ENCODE assay signal across 16 cellular contexts in genomic region chr1:234072793-234073192, GRCh38.
DNase-seq lines count a peak whose midpoint lies in the region; TF ChIP-seq lines count a peak whose summit lies in the region.
"Had no signal": no experiment of that assay in that cellular context is flagged by ENCODE, and none has a peak within 500 bp of the region (broad histone marks: within the 10 kb centered on the region; RNA-seq: fewer than 3 reads in every experiment).

No MANE protein-coding gene starts in this region.

- H3K36me3 ChIP-seq in HEK293 (ENCODE audit: control insufficient read depth in 2 of 2, insufficient read depth in 1 of 2, low read length in 2 of 2) (no peaks in the 10 kb centered on the region), neural progenitor cell (no peaks in the 10 kb centered on the region)

- H3K4me2 ChIP-seq in neural progenitor cell: no peak overlapping the region

- H3K4me3 ChIP-seq in HEK293 (ENCODE audit: low read depth, low read length) (no peak overlapping the region), neural progenitor cell (no peak overlapping the region)
- H3K4me3 ChIP-seq: GM12878 had no signal

- POLR2A ChIA-PET in HEK293 (lab: Yijun Ruan, JAX): no interaction called here

- CTCF ChIA-PET in HEK293 (lab: Yijun Ruan, JAX): interaction anchor here (0.6 to 1.5 kb wide), 2 partner anchors 18 to 165 kb away, joined by 3 read pairs; no protein-coding TSS in a partner anchor

- H3K9me3 Mint-ChIP-seq in nephron progenitor cell (no peaks in the 10 kb centered on the region), neural progenitor cell (no peaks in the 10 kb centered on the region)
- H3K9me3 Mint-ChIP-seq: CD4-positive, alpha-beta T cell had no signal

- H3K27ac Mint-ChIP-seq in nephron progenitor cell (peak overlapping the region; percentile 64), neural progenitor cell (no peak overlapping the region)
- H3K27ac Mint-ChIP-seq: CD4-positive, alpha-beta T cell had no signal

- H3K27me3 ChIP-seq in neural progenitor cell: no peaks in the 10 kb centered on the region

- no peaks in the 10 kb centered on the region for H4K20me1 ChIP-seq in neural progenitor cell (ENCODE audit: low read depth)

- peaks cover under 1% of the 10 kb centered on the region for H3K27me3 Mint-ChIP-seq in nephron progenitor cell (ENCODE audit: low read depth, poor library complexity)
- no peaks in the 10 kb centered on the region for H3K27me3 Mint-ChIP-seq in neural progenitor cell (ENCODE audit: insufficient read depth, low read depth)

- no peaks in the 10 kb centered on the region for H3K4me1 ChIP-seq in HEK293 (ENCODE audit: control insufficient read depth, insufficient read depth, low read length)
- peaks cover 1% of the 10 kb centered on the region for H3K4me1 ChIP-seq in neural progenitor cell

- DNase-seq in RPMI7951 (ENCODE audit: low read depth) (peak; percentile 44), nephron progenitor cell (no peak), neural progenitor cell (ENCODE audit: low spot score) (no peak), DMS79 (lab: John Stamatoyannopoulos, UW) (no peak)
- DNase-seq in stimulated activated CD4-positive, alpha-beta T cell treated with anti-CD3 and anti-CD28 coated beads, Interleukin-4, amount 100 ng/mL, for 24 hours: no peak
- DNase-seq: ACHN; CD4-positive, alpha-beta T cell; DMS153; DND-41; EL; GOT3; H7 had no signal

- H3K4me3 Mint-ChIP-seq in nephron progenitor cell (no peak overlapping the region), neural progenitor cell (no peak overlapping the region)
- H3K4me3 Mint-ChIP-seq: CD4-positive, alpha-beta T cell had no signal

- H2AFZ ChIP-seq in neural progenitor cell (replicated peaks): no peak overlapping the region

- H3K36me3 Mint-ChIP-seq in nephron progenitor cell (ENCODE audit: low read depth): no peaks in the 10 kb centered on the region
- no peaks in the 10 kb centered on the region for H3K36me3 Mint-ChIP-seq in neural progenitor cell

- TF ChIP-seq CTCF in HEK293 (tag by site-specific recombination; IDR thresholded peaks at IDR 0.05) (no peak), nephron progenitor cell (IDR thresholded peaks at IDR 0.05) (no peak), neural progenitor cell (IDR thresholded peaks at IDR 0.05) (no peak)

- peaks cover 22% of the 10 kb centered on the region for H3K4me1 Mint-ChIP-seq in nephron progenitor cell
- H3K4me1 Mint-ChIP-seq in neural progenitor cell: peaks cover 6% of the 10 kb centered on the region

- no peak overlapping the region for H3K9ac ChIP-seq in neural progenitor cell

- H3F3A ChIP-seq in neural progenitor cell (ENCODE audit: low read depth): peaks cover 2% of the 10 kb centered on the region

- no peaks in the 10 kb centered on the region for H3K9me3 ChIP-seq in HEK293 (ENCODE audit: control insufficient read depth, insufficient read depth, low read depth, low read length)
- no peaks in the 10 kb centered on the region for H3K9me3 ChIP-seq in neural progenitor cell (ENCODE audit: low read depth)

- H3K27ac ChIP-seq in HEK293 (ENCODE audit: extremely low read depth, low read depth, low read length) (no peak overlapping the region), temporal lobe (ENCODE audit: low read depth, low read length) (peak overlapping the region; percentile 22), neural progenitor cell (no peak overlapping the region)
- H3K27ac ChIP-seq: C4-2B had no signal

- no peaks in the 10 kb centered on the region for H3K79me2 ChIP-seq in neural progenitor cell (ENCODE audit: low read depth)

TF ChIP-seq in HEK293, 187 proteins besides CTCF, POLR2A, EP300 and RAD21:
- TF ChIP-seq ZFHX2 (tag by site-specific recombination; conservative IDR thresholded peaks at IDR 0.05) (peak; percentile 87), EGR2 (tag by site-specific recombination; IDR thresholded peaks at IDR 0.05; ENCODE audit: low read depth) (peak; percentile 93), ZNF266 (tag by site-specific recombination; IDR thresholded peaks at IDR 0.05; ENCODE audit: low read depth) (no peak), ZNF404 (tag by site-specific recombination; IDR thresholded peaks at IDR 0.05) (no peak), ZNF157 (tag by site-specific recombination; IDR thresholded peaks at IDR 0.05) (no peak)
- TF ChIP-seq, protein P1, sequence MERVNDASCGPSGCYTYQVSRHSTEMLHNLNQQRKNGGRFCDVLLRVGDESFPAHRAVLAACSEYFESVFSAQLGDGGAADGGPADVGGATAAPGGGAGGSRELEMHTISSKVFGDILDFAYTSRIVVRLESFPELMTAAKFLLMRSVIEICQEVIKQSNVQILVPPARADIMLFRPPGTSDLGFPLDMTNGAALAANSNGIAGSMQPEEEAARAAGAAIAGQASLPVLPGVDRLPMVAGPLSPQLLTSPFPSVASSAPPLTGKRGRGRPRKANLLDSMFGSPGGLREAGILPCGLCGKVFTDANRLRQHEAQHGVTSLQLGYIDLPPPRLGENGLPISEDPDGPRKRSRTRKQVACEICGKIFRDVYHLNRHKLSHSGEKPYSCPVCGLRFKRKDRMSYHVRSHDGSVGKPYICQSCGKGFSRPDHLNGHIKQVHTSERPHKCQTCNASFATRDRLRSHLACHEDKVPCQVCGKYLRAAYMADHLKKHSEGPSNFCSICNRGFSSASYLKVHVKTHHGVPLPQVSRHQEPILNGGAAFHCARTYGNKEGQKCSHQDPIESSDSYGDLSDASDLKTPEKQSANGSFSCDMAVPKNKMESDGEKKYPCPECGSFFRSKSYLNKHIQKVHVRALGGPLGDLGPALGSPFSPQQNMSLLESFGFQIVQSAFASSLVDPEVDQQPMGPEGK (tag by site-specific recombination; IDR thresholded peaks at IDR 0.05): no peak
